9 cellular contexts compared by ENCODE assay signal in the genomic region with DNA sequence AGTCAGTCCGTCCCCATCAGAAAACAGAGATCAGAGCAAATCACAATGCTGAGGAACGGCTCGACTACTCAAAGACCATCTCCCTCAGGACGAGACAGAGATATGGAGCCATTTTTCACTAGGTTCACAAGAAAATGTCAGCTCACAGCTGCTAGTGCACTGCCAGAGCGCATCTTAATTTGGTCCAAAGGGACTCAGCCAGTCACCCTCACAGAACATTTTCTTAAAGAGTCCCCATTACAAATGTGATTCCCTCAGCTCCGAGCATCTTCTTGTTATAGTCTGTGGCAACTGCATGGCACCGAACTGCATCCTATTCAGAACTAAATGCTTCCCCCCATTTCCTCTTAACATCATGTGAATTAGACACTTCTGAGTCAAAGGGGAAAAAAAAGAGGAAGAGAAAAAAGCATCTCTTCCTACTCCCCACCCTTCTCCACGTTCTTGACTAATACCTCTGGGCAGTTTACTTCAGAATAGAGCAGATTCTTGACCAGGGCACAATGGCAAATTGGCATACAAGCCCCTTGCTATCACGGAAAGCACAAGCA.
DNase-seq lines count a peak whose midpoint lies in the region; ATAC-seq, FAIRE-seq and TF ChIP-seq lines count a peak whose summit lies in the region.
"Had no signal": no experiment of that assay in that cellular context is flagged by ENCODE, and none has a peak within 500 bp of the region (broad histone marks: within the 10 kb centered on the region; RNA-seq: fewer than 3 reads in every experiment).

No MANE protein-coding gene starts in this region.

- no peak for TF ChIP-seq POLR2A in ovary (IDR thresholded peaks at IDR 0.05)

- 1 to 3% (median 2%) methylated on average over 9 of the region's 9 CpGs for WGBS in ovary, 3 donors

- no peak for FAIRE-seq in RCC 7860 (lab: Jason Lieb, UNC)
- FAIRE-seq: bronchial epithelial cell had no signal

- intact Hi-C loops in ovary (cut with DNase I): no loop called here

- no peaks in the 10 kb centered on the region for H3K36me3 ChIP-seq in ovary

- no peaks in the 10 kb centered on the region for H3K9me3 ChIP-seq in ovary

- DNase-seq in COLO829 (ENCODE audit: low spot score) (peak; percentile 59), ovary (no peak), RCC 7860 (ENCODE audit: low spot score) (no peak), 8988T (no peak), AML-193 (lab: John Stamatoyannopoulos, UW) (no peak)

- H3K27ac ChIP-seq in cingulate gyrus (ENCODE audit: low read depth, low read length): peak overlapping the region; percentile 88
- H3K27ac ChIP-seq in ovary: no peak overlapping the region

- peak overlapping the region; percentile 10 for H3K4me3 ChIP-seq in ovary

- H3K27me3 ChIP-seq in ovary: no peaks in the 10 kb centered on the region

- ATAC-seq in GM21423 (IDR thresholded peaks at IDR 0.05; ENCODE audit: unreplicated experiment) (peak; percentile 82), HG03565 (IDR thresholded peaks at IDR 0.05; ENCODE audit: unreplicated experiment) (peak; percentile 93)

- TF ChIP-seq EP300 in ovary (IDR thresholded peaks at IDR 0.05): no peak

- no peak for TF ChIP-seq CTCF in ovary (IDR thresholded peaks at IDR 0.05)

- peaks cover 7% of the 10 kb centered on the region for H3K4me1 ChIP-seq in ovary (ENCODE audit: insufficient read depth)
